8 cellular contexts compared by ENCODE assay signal in genomic region chr7:112421666-112422486, GRCh38. TPM values are rescaled to one million over a fixed set of nuclear protein-coding genes. Genes with fewer than 3 reads are reported as not detected.
DNase-seq lines count a peak whose midpoint lies in the region; ATAC-seq and TF ChIP-seq lines count a peak whose summit lies in the region.

No MANE protein-coding gene starts in this region.

- POLR2A ChIA-PET in activated B cell treated with CpG ODN at 0.5 μM for 24 hours (lab: Charles Lee) = interaction anchor here (1.7 kb wide), 1 partner anchor 28 kb away, joined by 4 read pairs; the partner anchor contains the start of gene IFRD1

- H3K36me3 Mint-ChIP-seq in activated B cell treated with CpG ODN at 0.5 μM for 24 hours (ENCODE audit: low read depth) (no peaks in the 10 kb centered on the region), nephron (ENCODE audit: low read depth) (peaks cover 4% of the 10 kb centered on the region)
- H3K36me3 Mint-ChIP-seq in activated T-helper 1 cell treated with anti-CD3 and anti-CD28 coated beads, Interleukin-12 subunit alpha, Interleukin-12 subunit beta, Interleukin-2, Interleukin-4 antibody, amounts not matched to agents 30 ng/mL and 10 ng/mL and 1 ng/mL, durations not matched to agents 14 hours and 24 hours and 36 hours (ENCODE audit: low read depth) = no peaks in the 10 kb centered on the region

- H3K9me3 Mint-ChIP-seq in activated B cell treated with CpG ODN at 0.5 μM for 24 hours (peaks cover 5% of the 10 kb centered on the region), nephron (peaks cover 6% of the 10 kb centered on the region)
- peaks cover 7% of the 10 kb centered on the region for H3K9me3 Mint-ChIP-seq in activated T-helper 1 cell treated with anti-CD3 and anti-CD28 coated beads, Interleukin-12 subunit alpha, Interleukin-12 subunit beta, Interleukin-2, Interleukin-4 antibody, amounts not matched to agents 30 ng/mL and 10 ng/mL and 1 ng/mL, durations not matched to agents 14 hours and 24 hours and 36 hours

- TF ChIP-seq CTCF in GM10266 (IDR thresholded peaks at IDR 0.05; ENCODE audit: control insufficient read depth, insufficient read depth, low read depth, missing control alignments) (no peak), HL-60 (IDR thresholded peaks at IDR 0.05; ENCODE audit: insufficient read depth, low read length) (no peak), activated B cell treated with CpG ODN at 0.5 μM for 24 hours (IDR thresholded peaks at IDR 0.05) (no peak), nephron (IDR thresholded peaks at IDR 0.05; ENCODE audit: unreplicated experiment in 3 of 3) (no peak)

- intact Hi-C loops in activated B cell treated with CpG ODN at 0.5 μM for 24 hours (cut with micrococcal nuclease) (no loop called here), posterior cingulate gyrus (cut with DNase I) (no loop called here)
- intact Hi-C loops in activated T-helper 1 cell treated with anti-CD3 and anti-CD28 coated beads, Interleukin-12 subunit alpha, Interleukin-12 subunit beta, Interleukin-2, Interleukin-4 antibody, amounts not matched to agents 30 ng/mL and 10 ng/mL and 1 ng/mL, durations not matched to agents 14 hours and 24 hours and 36 hours (cut with micrococcal nuclease) = loop anchor here (2.0 kb wide), 1 partner anchor 29 kb away; the partner anchor contains the start of gene IFRD1

- no peaks in the 10 kb centered on the region for H3K27me3 ChIP-seq in HL-60 (ENCODE audit: insufficient read depth, poor library complexity, severe bottlenecking)

- peaks cover 3% of the 10 kb centered on the region for H3K27me3 Mint-ChIP-seq in activated B cell treated with CpG ODN at 0.5 μM for 24 hours
- H3K27me3 Mint-ChIP-seq in nephron (ENCODE audit: low read depth) = no peaks in the 10 kb centered on the region
- H3K27me3 Mint-ChIP-seq in activated T-helper 1 cell treated with anti-CD3 and anti-CD28 coated beads, Interleukin-12 subunit alpha, Interleukin-12 subunit beta, Interleukin-2, Interleukin-4 antibody, amounts not matched to agents 30 ng/mL and 10 ng/mL and 1 ng/mL, durations not matched to agents 14 hours and 24 hours and 36 hours (ENCODE audit: insufficient read depth) = peaks cover 2% of the 10 kb centered on the region

- CTCF ChIA-PET in activated B cell treated with CpG ODN at 0.5 μM for 24 hours (lab: Charles Lee) = no interaction called here

- no peak overlapping the region for H3K4me3 Mint-ChIP-seq in activated B cell treated with CpG ODN at 0.5 μM for 24 hours
- no peak overlapping the region for H3K4me3 Mint-ChIP-seq in nephron
- H3K4me3 Mint-ChIP-seq in activated T-helper 1 cell treated with anti-CD3 and anti-CD28 coated beads, Interleukin-12 subunit alpha, Interleukin-12 subunit beta, Interleukin-2, Interleukin-4 antibody, amounts not matched to agents 30 ng/mL and 10 ng/mL and 1 ng/mL, durations not matched to agents 14 hours and 24 hours and 36 hours = no peak overlapping the region

- H3K4me1 Mint-ChIP-seq in activated B cell treated with CpG ODN at 0.5 μM for 24 hours (peaks cover 16% of the 10 kb centered on the region), nephron (peaks cover 16% of the 10 kb centered on the region)
- peaks cover 22% of the 10 kb centered on the region for H3K4me1 Mint-ChIP-seq in activated T-helper 1 cell treated with anti-CD3 and anti-CD28 coated beads, Interleukin-12 subunit alpha, Interleukin-12 subunit beta, Interleukin-2, Interleukin-4 antibody, amounts not matched to agents 30 ng/mL and 10 ng/mL and 1 ng/mL, durations not matched to agents 14 hours and 24 hours and 36 hours (ENCODE audit: low read depth)

- H3K27ac Mint-ChIP-seq in activated B cell treated with CpG ODN at 0.5 μM for 24 hours (no peak overlapping the region), nephron (peak overlapping the region in 2 of 3 experiments; percentile 0 to 11)
- H3K27ac Mint-ChIP-seq in activated T-helper 1 cell treated with anti-CD3 and anti-CD28 coated beads, Interleukin-12 subunit alpha, Interleukin-12 subunit beta, Interleukin-2, Interleukin-4 antibody, amounts not matched to agents 30 ng/mL and 10 ng/mL and 1 ng/mL, durations not matched to agents 14 hours and 24 hours and 36 hours = no peak overlapping the region

- H3K4me3 ChIP-seq in HL-60 (replicated peaks; ENCODE audit: insufficient read depth, low read length) = no peak overlapping the region

- ATAC-seq in activated B cell treated with CpG ODN at 0.5 μM for 24 hours (ENCODE audit: low read depth) (peak; percentile 34), GM19395 (IDR thresholded peaks at IDR 0.05; ENCODE audit: unreplicated experiment) (no peak)

- DNase-seq in GM10266 (ENCODE audit: extremely low spot score) (peak; percentile 8), HL-60 (ENCODE audit: low read depth in 1 of 2, low spot score in 1 of 2) (peak; percentile 83 to 86), activated B cell treated with CpG ODN at 0.5 μM for 24 hours (no peak), HT-29 (ENCODE audit: low spot score) (no peak), posterior cingulate gyrus (no peak)
- DNase-seq in activated T-helper 1 cell treated with anti-CD3 and anti-CD28 coated beads, Interleukin-12 subunit alpha, Interleukin-12 subunit beta, Interleukin-2, Interleukin-4 antibody, amounts not matched to agents 30 ng/mL and 10 ng/mL and 1 ng/mL, durations not matched to agents 14 hours and 24 hours and 36 hours (ENCODE audit: low spot score) = no peak

- H3K27ac ChIP-seq in HL-60 (replicated peaks) = peak overlapping the region; percentile 84

RNA-seq across cellular contexts. Expression of gene IFRD1, which starts 28.4 kb away (rescaled TPM):
- 58.7 and 67.0 TPM in 2 replicates for total RNA-seq in activated B cell treated with CpG ODN at 0.5 μM for 24 hours
- total RNA-seq in HT-29 (2014; rRNA removed; shearing (Covaris generic)) = 54.8 and 58.9 TPM in 2 replicates
- total RNA-seq in activated T-helper 1 cell treated with anti-CD3 and anti-CD28 coated beads, Interleukin-12 subunit alpha, Interleukin-12 subunit beta, Interleukin-2, Interleukin-4 antibody, amounts not matched to agents 30 ng/mL and 10 ng/mL and 1 ng/mL, durations not matched to agents 14 hours and 24 hours and 36 hours = 88.3 and 97.1 TPM in 2 replicates

RNA-seq across cellular contexts. Expression of gene LSMEM1, which starts 58.9 kb away (rescaled TPM):
- 0.61 and 1.1 TPM in 2 replicates for total RNA-seq in activated B cell treated with CpG ODN at 0.5 μM for 24 hours
- 0.39 TPM in 1 of 2 replicates, not detected in the other for total RNA-seq in HT-29 (2014; rRNA removed; shearing (Covaris generic))
- 1.7 and 2.7 TPM in 2 replicates for total RNA-seq in activated T-helper 1 cell treated with anti-CD3 and anti-CD28 coated beads, Interleukin-12 subunit alpha, Interleukin-12 subunit beta, Interleukin-2, Interleukin-4 antibody, amounts not matched to agents 30 ng/mL and 10 ng/mL and 1 ng/mL, durations not matched to agents 14 hours and 24 hours and 36 hours

Comparison
In these comparisons a context has a peak if more than half of its experiments do, and no peak if none do; other contexts are left out.
1. DNase-seq: peak in GM10266 (single experiment) and HL-60 (2 of 2); none in activated B cell treated with CpG ODN at 0.5 μM for 24 hours (single experiment), HT-29 (single experiment), posterior cingulate gyrus (0 of 10) and activated T-helper 1 cell treated with anti-CD3 and anti-CD28 coated beads, Interleukin-12 subunit alpha, Interleukin-12 subunit beta, Interleukin-2, Interleukin-4 antibody, amounts not matched to agents 30 ng/mL and 10 ng/mL and 1 ng/mL, durations not matched to agents 14 hours and 24 hours and 36 hours (single experiment).
2. H3K27ac Mint-ChIP-seq: peak in nephron (2 of 3); none in activated B cell treated with CpG ODN at 0.5 μM for 24 hours (single experiment) and activated T-helper 1 cell treated with anti-CD3 and anti-CD28 coated beads, Interleukin-12 subunit alpha, Interleukin-12 subunit beta, Interleukin-2, Interleukin-4 antibody, amounts not matched to agents 30 ng/mL and 10 ng/mL and 1 ng/mL, durations not matched to agents 14 hours and 24 hours and 36 hours (single experiment).